Comparison of ENCODE assay signal across 9 cellular contexts in genomic region chr2:58569460-58570185, GRCh38.
DNase-seq lines count a peak whose midpoint lies in the region; ATAC-seq lines count a peak whose summit lies in the region.
"Had no signal": no experiment of that assay in that cellular context is flagged by ENCODE, and none has a peak within 500 bp of the region (broad histone marks: within the 10 kb centered on the region; RNA-seq: fewer than 3 reads in every experiment).

No MANE protein-coding gene starts in this region.

- H3K27ac Mint-ChIP-seq in activated CD8-positive, alpha-beta T cell treated with anti-CD3 and anti-CD28 coated beads, Interleukin-2, amount 10 ng/mL, durations not matched to agents 7 days and 5 days: no peak overlapping the region
- peak overlapping the region; percentile 33 to 63 for H3K27ac Mint-ChIP-seq in natural killer cell treated with Interleukin-12 subunit alpha and Interleukin-12 subunit beta and Interleukin-15 and Interleukin-18, amount 100 ng/mL, for 72 hours
- H3K27ac Mint-ChIP-seq: activated naive CD8-positive, alpha-beta T cell had no signal

- H3K4me1 Mint-ChIP-seq in activated CD8-positive, alpha-beta T cell treated with anti-CD3 and anti-CD28 coated beads, Interleukin-2, amount 10 ng/mL, durations not matched to agents 7 days and 5 days (ENCODE audit: low read depth): peaks cover 18% of the 10 kb centered on the region
- peaks cover 30 to 31% of the 10 kb centered on the region in 2 donors for H3K4me1 Mint-ChIP-seq in natural killer cell treated with Interleukin-12 subunit alpha and Interleukin-12 subunit beta and Interleukin-15 and Interleukin-18, amount 100 ng/mL, for 72 hours (ENCODE audit: low read depth in 2 of 2)

- CTCF ChIA-PET in activated CD8-positive, alpha-beta T cell treated with anti-CD3 and anti-CD28 coated beads, Interleukin-2, amount 10 ng/mL, durations not matched to agents 7 days and 5 days (lab: Charles Lee): no interaction called here

- H3K9me3 Mint-ChIP-seq in activated CD8-positive, alpha-beta T cell treated with anti-CD3 and anti-CD28 coated beads, Interleukin-2, amount 10 ng/mL, durations not matched to agents 7 days and 5 days (ENCODE audit: insufficient read depth): no peaks in the 10 kb centered on the region
- no peaks in the 10 kb centered on the region for H3K9me3 Mint-ChIP-seq in natural killer cell treated with Interleukin-12 subunit alpha and Interleukin-12 subunit beta and Interleukin-15 and Interleukin-18, amount 100 ng/mL, for 72 hours

- peak; percentile 36 for DNase-seq in activated CD8-positive, alpha-beta T cell treated with anti-CD3 and anti-CD28 coated beads, Interleukin-2, amount 10 ng/mL, durations not matched to agents 7 days and 5 days
- no peak for DNase-seq in natural killer cell treated with Interleukin-12 subunit alpha and Interleukin-12 subunit beta and Interleukin-15 and Interleukin-18, amount 100 ng/mL, for 72 hours (ENCODE audit: low spot score)
- DNase-seq in NOMO-1 treated with dmso at 0.1 percent for 144 hours (lab: John Stamatoyannopoulos, UW; ENCODE audit: unreplicated experiment): no peak
- DNase-seq: stimulated activated CD4-positive, alpha-beta T cell treated with anti-CD3 and anti-CD28 coated beads, Interleukin-4, amount 100 ng/mL, for 4 hours had no signal

- peaks cover 4% of the 10 kb centered on the region for H3K27me3 Mint-ChIP-seq in activated CD8-positive, alpha-beta T cell treated with anti-CD3 and anti-CD28 coated beads, Interleukin-2, amount 10 ng/mL, durations not matched to agents 7 days and 5 days (ENCODE audit: low read depth)
- no peaks in the 10 kb centered on the region for H3K27me3 Mint-ChIP-seq in natural killer cell treated with Interleukin-12 subunit alpha and Interleukin-12 subunit beta and Interleukin-15 and Interleukin-18, amount 100 ng/mL, for 72 hours
- H3K27me3 Mint-ChIP-seq: activated naive CD8-positive, alpha-beta T cell had no signal

- no peak overlapping the region for H3K4me3 Mint-ChIP-seq in activated CD8-positive, alpha-beta T cell treated with anti-CD3 and anti-CD28 coated beads, Interleukin-2, amount 10 ng/mL, durations not matched to agents 7 days and 5 days
- H3K4me3 Mint-ChIP-seq in natural killer cell treated with Interleukin-12 subunit alpha and Interleukin-12 subunit beta and Interleukin-15 and Interleukin-18, amount 100 ng/mL, for 72 hours: no peak overlapping the region
- H3K4me3 Mint-ChIP-seq: activated naive CD8-positive, alpha-beta T cell had no signal

- ATAC-seq in GM19351 (IDR thresholded peaks at IDR 0.05; ENCODE audit: unreplicated experiment) (peak; percentile 78), HG03565 (IDR thresholded peaks at IDR 0.05; ENCODE audit: unreplicated experiment) (peak; percentile 40), GM21528 (IDR thresholded peaks at IDR 0.05; ENCODE audit: low FRiP score, unreplicated experiment) (no peak), HG02678 (IDR thresholded peaks at IDR 0.05; ENCODE audit: unreplicated experiment) (no peak)
- peak; percentile 84 for ATAC-seq in activated CD8-positive, alpha-beta T cell treated with anti-CD3 and anti-CD28 coated beads, Interleukin-2, amount 10 ng/mL, durations not matched to agents 7 days and 5 days
- peak; percentile 73 to 79 for ATAC-seq in natural killer cell treated with Interleukin-12 subunit alpha and Interleukin-12 subunit beta and Interleukin-15 and Interleukin-18, amount 100 ng/mL, for 72 hours

- POLR2A ChIA-PET in activated CD8-positive, alpha-beta T cell treated with anti-CD3 and anti-CD28 coated beads, Interleukin-2, amount 10 ng/mL, durations not matched to agents 7 days and 5 days (lab: Charles Lee): no interaction called here

- H3K36me3 Mint-ChIP-seq in activated CD8-positive, alpha-beta T cell treated with anti-CD3 and anti-CD28 coated beads, Interleukin-2, amount 10 ng/mL, durations not matched to agents 7 days and 5 days (ENCODE audit: low read depth): no peaks in the 10 kb centered on the region
- no peaks in the 10 kb centered on the region for H3K36me3 Mint-ChIP-seq in natural killer cell treated with Interleukin-12 subunit alpha and Interleukin-12 subunit beta and Interleukin-15 and Interleukin-18, amount 100 ng/mL, for 72 hours
- H3K36me3 Mint-ChIP-seq: activated naive CD8-positive, alpha-beta T cell had no signal

Comparison
In these comparisons a context has a peak if more than half of its experiments do, and no peak if none do; other contexts are left out.
1. ATAC-seq: peak in GM19351 (single experiment), HG03565 (single experiment), activated CD8-positive, alpha-beta T cell treated with anti-CD3 and anti-CD28 coated beads, Interleukin-2, amount 10 ng/mL, durations not matched to agents 7 days and 5 days (single experiment) and natural killer cell treated with Interleukin-12 subunit alpha and Interleukin-12 subunit beta and Interleukin-15 and Interleukin-18, amount 100 ng/mL, for 72 hours (2 of 2); none in GM21528 (single experiment) and HG02678 (single experiment).